ENCODE assay signal across 1 cellular context in the genomic region with DNA sequence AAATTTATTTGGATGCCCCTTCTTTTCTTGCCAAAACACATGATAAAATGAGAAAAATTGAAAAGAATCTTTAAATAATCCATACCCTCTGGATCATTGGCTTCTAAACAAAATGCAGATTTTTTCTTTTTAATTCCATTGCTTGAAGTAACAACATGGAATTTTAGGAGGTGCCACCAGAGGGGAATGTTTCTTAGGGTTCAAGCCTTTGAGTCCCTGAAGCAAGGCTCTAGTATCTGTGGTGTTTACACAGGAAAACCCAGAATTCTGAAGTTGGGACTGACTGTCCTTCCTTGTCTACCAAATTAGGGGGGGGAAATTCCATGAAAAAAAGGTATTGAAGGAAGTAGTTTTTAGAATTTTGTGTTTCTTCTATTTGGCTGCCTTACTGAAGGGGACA.
TF ChIP-seq lines count a peak whose summit lies in the region.

No MANE protein-coding gene starts in this region.

TF ChIP-seq in K562, 482 proteins besides CTCF, POLR2A, EP300 and RAD21 (continued from another document):
- TF ChIP-seq, protein P1, sequence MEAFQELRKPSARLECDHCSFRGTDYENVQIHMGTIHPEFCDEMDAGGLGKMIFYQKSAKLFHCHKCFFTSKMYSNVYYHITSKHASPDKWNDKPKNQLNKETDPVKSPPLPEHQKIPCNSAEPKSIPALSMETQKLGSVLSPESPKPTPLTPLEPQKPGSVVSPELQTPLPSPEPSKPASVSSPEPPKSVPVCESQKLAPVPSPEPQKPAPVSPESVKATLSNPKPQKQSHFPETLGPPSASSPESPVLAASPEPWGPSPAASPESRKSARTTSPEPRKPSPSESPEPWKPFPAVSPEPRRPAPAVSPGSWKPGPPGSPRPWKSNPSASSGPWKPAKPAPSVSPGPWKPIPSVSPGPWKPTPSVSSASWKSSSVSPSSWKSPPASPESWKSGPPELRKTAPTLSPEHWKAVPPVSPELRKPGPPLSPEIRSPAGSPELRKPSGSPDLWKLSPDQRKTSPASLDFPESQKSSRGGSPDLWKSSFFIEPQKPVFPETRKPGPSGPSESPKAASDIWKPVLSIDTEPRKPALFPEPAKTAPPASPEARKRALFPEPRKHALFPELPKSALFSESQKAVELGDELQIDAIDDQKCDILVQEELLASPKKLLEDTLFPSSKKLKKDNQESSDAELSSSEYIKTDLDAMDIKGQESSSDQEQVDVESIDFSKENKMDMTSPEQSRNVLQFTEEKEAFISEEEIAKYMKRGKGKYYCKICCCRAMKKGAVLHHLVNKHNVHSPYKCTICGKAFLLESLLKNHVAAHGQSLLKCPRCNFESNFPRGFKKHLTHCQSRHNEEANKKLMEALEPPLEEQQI (IDR thresholded peaks at IDR 0.05): no peak
- TF ChIP-seq SNRNP70 (optimal IDR thresholded peaks at IDR 0.05; ENCODE audit: low read depth, low read length) (no peak), FOXK2 (conservative IDR thresholded peaks at IDR 0.05 in 1 of 2, IDR thresholded peaks at IDR 0.05 in 1 of 2; ENCODE audit: low read depth in 2 of 2) (peak in 1 of 2 experiments; percentile 23; a peak in 1 of 4 replicates)
- TF ChIP-seq, protein P2, sequence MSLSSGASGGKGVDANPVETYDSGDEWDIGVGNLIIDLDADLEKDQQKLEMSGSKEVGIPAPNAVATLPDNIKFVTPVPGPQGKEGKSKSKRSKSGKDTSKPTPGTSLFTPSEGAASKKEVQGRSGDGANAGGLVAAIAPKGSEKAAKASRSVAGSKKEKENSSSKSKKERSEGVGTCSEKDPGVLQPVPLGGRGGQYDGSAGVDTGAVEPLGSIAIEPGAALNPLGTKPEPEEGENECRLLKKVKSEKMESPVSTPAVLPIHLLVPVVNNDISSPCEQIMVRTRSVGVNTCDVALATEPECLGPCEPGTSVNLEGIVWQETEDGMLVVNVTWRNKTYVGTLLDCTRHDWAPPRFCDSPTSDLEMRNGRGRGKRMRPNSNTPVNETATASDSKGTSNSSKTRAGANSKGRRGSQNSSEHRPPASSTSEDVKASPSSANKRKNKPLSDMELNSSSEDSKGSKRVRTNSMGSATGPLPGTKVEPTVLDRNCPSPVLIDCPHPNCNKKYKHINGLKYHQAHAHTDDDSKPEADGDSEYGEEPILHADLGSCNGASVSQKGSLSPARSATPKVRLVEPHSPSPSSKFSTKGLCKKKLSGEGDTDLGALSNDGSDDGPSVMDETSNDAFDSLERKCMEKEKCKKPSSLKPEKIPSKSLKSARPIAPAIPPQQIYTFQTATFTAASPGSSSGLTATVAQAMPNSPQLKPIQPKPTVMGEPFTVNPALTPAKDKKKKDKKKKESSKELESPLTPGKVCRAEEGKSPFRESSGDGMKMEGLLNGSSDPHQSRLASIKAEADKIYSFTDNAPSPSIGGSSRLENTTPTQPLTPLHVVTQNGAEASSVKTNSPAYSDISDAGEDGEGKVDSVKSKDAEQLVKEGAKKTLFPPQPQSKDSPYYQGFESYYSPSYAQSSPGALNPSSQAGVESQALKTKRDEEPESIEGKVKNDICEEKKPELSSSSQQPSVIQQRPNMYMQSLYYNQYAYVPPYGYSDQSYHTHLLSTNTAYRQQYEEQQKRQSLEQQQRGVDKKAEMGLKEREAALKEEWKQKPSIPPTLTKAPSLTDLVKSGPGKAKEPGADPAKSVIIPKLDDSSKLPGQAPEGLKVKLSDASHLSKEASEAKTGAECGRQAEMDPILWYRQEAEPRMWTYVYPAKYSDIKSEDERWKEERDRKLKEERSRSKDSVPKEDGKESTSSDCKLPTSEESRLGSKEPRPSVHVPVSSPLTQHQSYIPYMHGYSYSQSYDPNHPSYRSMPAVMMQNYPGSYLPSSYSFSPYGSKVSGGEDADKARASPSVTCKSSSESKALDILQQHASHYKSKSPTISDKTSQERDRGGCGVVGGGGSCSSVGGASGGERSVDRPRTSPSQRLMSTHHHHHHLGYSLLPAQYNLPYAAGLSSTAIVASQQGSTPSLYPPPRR (CRISPR knock-in tag; IDR thresholded peaks at IDR 0.05; ENCODE audit: borderline replicate concordance): no peak
